Comparison of ENCODE assay signal across 11 cellular contexts in genomic region chr11:62399172-62399867, GRCh38. TPM values are rescaled to one million over a fixed set of nuclear protein-coding genes. Genes with fewer than 3 reads are reported as not detected.
DNase-seq lines count a peak whose midpoint lies in the region; ATAC-seq, FAIRE-seq and TF ChIP-seq lines count a peak whose summit lies in the region.
"Had no signal": no experiment of that assay in that cellular context is flagged by ENCODE, and none has a peak within 500 bp of the region (broad histone marks: within the 10 kb centered on the region; RNA-seq: fewer than 3 reads in every experiment).

No MANE protein-coding gene starts in this region.

- H3K27me3 ChIP-seq in HepG2 (ENCODE audit: control insufficient read depth in 1 of 2, insufficient read depth in 2 of 2, low read length in 2 of 2): peaks cover 0 to 43% of the 10 kb centered on the region in 2 experiments; a peak in 4 of 5 replicates
- no peaks in the 10 kb centered on the region for H3K27me3 ChIP-seq in right lobe of liver
- H3K27me3 ChIP-seq in esophagus (ENCODE audit: control insufficient read depth in 1 of 2, insufficient read depth in 2 of 2, low read length in 2 of 2): no peaks in the 10 kb centered on the region
- H3K27me3 ChIP-seq in neuronal stem cell (ENCODE audit: control insufficient read depth in 3 of 3, insufficient read depth in 3 of 3, low read depth in 1 of 3, low read length in 3 of 3): peaks cover 0 to 2% (median 0%) of the 10 kb centered on the region in 3 experiments
- H3K27me3 ChIP-seq in aorta (ENCODE audit: control insufficient read depth in 1 of 2, insufficient read depth in 2 of 2, low read length in 1 of 2): no peaks in the 10 kb centered on the region
- H3K27me3 ChIP-seq in effector memory CD4-positive, alpha-beta T cell (replicated peaks; ENCODE audit: control insufficient read depth, insufficient read depth, low read length, poor library complexity, severe bottlenecking): no peaks in the 10 kb centered on the region
- H3K27me3 ChIP-seq: BE2C had no signal

- H2BK15ac ChIP-seq in neuronal stem cell (ENCODE audit: low read length): peak overlapping the region; percentile 8

- H3K36me3 ChIP-seq in HepG2 (replicated peaks in 1 of 2; ENCODE audit: control insufficient read depth in 1 of 2, insufficient read depth in 2 of 2, low read length in 2 of 2) (no peaks in the 10 kb centered on the region), right lobe of liver (no peaks in the 10 kb centered on the region), esophagus (ENCODE audit: control insufficient read depth in 2 of 2, insufficient read depth in 2 of 2, low read length in 1 of 2) (no peaks in the 10 kb centered on the region), neuronal stem cell (replicated peaks in 1 of 2; ENCODE audit: control insufficient read depth in 2 of 2, insufficient read depth in 2 of 2, low read length in 2 of 2) (no peaks in the 10 kb centered on the region), aorta (ENCODE audit: control insufficient read depth in 1 of 2, insufficient read depth in 2 of 2, low read length in 1 of 2) (no peaks in the 10 kb centered on the region)
- H3K36me3 ChIP-seq in effector memory CD4-positive, alpha-beta T cell (ENCODE audit: control insufficient read depth, insufficient read depth, low read length): no peaks in the 10 kb centered on the region
- H3K36me3 ChIP-seq: BE2C had no signal

- H3K79me1 ChIP-seq in neuronal stem cell (ENCODE audit: low read depth, low read length): no peaks in the 10 kb centered on the region

- TF ChIP-seq CTCF in HepG2 (CRISPR knock-in tag; IDR thresholded peaks at IDR 0.05) (no peak), right lobe of liver (IDR thresholded peaks at IDR 0.05) (no peak)

- in situ Hi-C loops in HepG2 (cut with HindIII; ENCODE audit: extremely low pct_ligation_motif_present, low pct_unique_long_range_greater_than_20kb): loop anchor here (5.0 to 10.0 kb wide), 2 partner anchors 158 to 305 kb away; partner anchors contain the start of genes BSCL2 and GNG3

- intact Hi-C loops in HepG2 (cut with micrococcal nuclease; ENCODE audit: unreplicated experiment): loop anchor here (10.0 kb wide), 1 partner anchor 145 kb away; the partner anchor contains the start of gene AHNAK
- intact Hi-C loops in right lobe of liver (cut with DNase I): no loop called here
- intact Hi-C loops in aorta (cut with DNase I): loop anchor here (5.0 to 10.0 kb wide), 3 partner anchors 288 to 465 kb away; partner anchors contain the start of gene LRRN4CL (in 1 of the 2)

- H3K9me3 ChIP-seq in HepG2 (ENCODE audit: low read length) (no peaks in the 10 kb centered on the region), right lobe of liver (no peaks in the 10 kb centered on the region), esophagus (ENCODE audit: control insufficient read depth in 2 of 2, insufficient read depth in 1 of 2, low read depth in 1 of 2, low read length in 1 of 2) (no peaks in the 10 kb centered on the region), neuronal stem cell (replicated peaks in 1 of 2; ENCODE audit: control insufficient read depth in 2 of 2, insufficient read depth in 1 of 2, low read depth in 1 of 2, low read length in 2 of 2) (no peaks in the 10 kb centered on the region), aorta (ENCODE audit: control insufficient read depth, low read length) (no peaks in the 10 kb centered on the region)
- H3K9me3 ChIP-seq in effector memory CD4-positive, alpha-beta T cell (ENCODE audit: control insufficient read depth, low read length): no peaks in the 10 kb centered on the region
- H3K9me3 ChIP-seq: BE2C had no signal

- H4K8ac ChIP-seq in neuronal stem cell (ENCODE audit: low read depth, low read length): no peak overlapping the region

- no peak overlapping the region for H3K23ac ChIP-seq in neuronal stem cell (ENCODE audit: low read depth, low read length, poor library complexity)

- no peak overlapping the region for H3K4ac ChIP-seq in neuronal stem cell (ENCODE audit: low read length)

- H3K18ac ChIP-seq in neuronal stem cell (ENCODE audit: low read length): no peak overlapping the region

- no peak for TF ChIP-seq EP300 in HepG2 (IDR thresholded peaks at IDR 0.05; ENCODE audit: low read depth in 2 of 2, low read length in 2 of 2)
- TF ChIP-seq EP300 in HepG2 (CRISPR knock-in tag; IDR thresholded peaks at IDR 0.05; ENCODE audit: borderline replicate concordance): no peak

- H3K4me3 ChIP-seq in HepG2 (replicated peaks in 1 of 3; ENCODE audit: insufficient read depth in 1 of 3, low read depth in 2 of 3, low read length in 3 of 3): no peak overlapping the region; a peak in 1 of 6 replicates
- no peak overlapping the region for H3K4me3 ChIP-seq in right lobe of liver
- no peak overlapping the region for H3K4me3 ChIP-seq in esophagus (ENCODE audit: low read depth in 1 of 2, low read length in 2 of 2)
- H3K4me3 ChIP-seq in neuronal stem cell (ENCODE audit: low read length in 2 of 2): no peak overlapping the region
- H3K4me3 ChIP-seq in aorta (ENCODE audit: low read length in 2 of 2): no peak overlapping the region
- no peak overlapping the region for H3K4me3 ChIP-seq in effector memory CD4-positive, alpha-beta T cell (ENCODE audit: insufficient read depth, low read depth, low read length, poor library complexity, severe bottlenecking)

- peaks cover 52% of the 10 kb centered on the region for H3K4me1 ChIP-seq in HepG2 (ENCODE audit: insufficient read depth, low read length)
- H3K4me1 ChIP-seq in right lobe of liver: peaks cover 0 to 13% (median 6%) of the 10 kb centered on the region in 4 donors
- peaks cover 26 to 55% of the 10 kb centered on the region in 2 donors for H3K4me1 ChIP-seq in esophagus (ENCODE audit: control insufficient read depth in 2 of 2, insufficient read depth in 2 of 2, low read length in 1 of 2)
- peaks cover 11 to 19% of the 10 kb centered on the region in 2 donors for H3K4me1 ChIP-seq in neuronal stem cell (ENCODE audit: control insufficient read depth in 2 of 2, insufficient read depth in 1 of 2, low read depth in 1 of 2, low read length in 2 of 2)
- peaks cover 0 to 11% of the 10 kb centered on the region in 2 donors for H3K4me1 ChIP-seq in aorta (ENCODE audit: control insufficient read depth in 1 of 2, insufficient read depth in 2 of 2, low read length in 2 of 2)
- peaks cover 19% of the 10 kb centered on the region for H3K4me1 ChIP-seq in effector memory CD4-positive, alpha-beta T cell (ENCODE audit: control insufficient read depth, insufficient read depth, low read length, poor library complexity, severe bottlenecking)

- TF ChIP-seq POLR2A in HepG2 (IDR thresholded peaks at IDR 0.05; ENCODE audit: insufficient read depth in 1 of 2, low read depth in 2 of 2, low read length in 2 of 2) (no peak), right lobe of liver (IDR thresholded peaks at IDR 0.05) (no peak)

- no peak overlapping the region for H2BK120ac ChIP-seq in neuronal stem cell (ENCODE audit: low read depth, low read length)

- no peak overlapping the region for H2BK12ac ChIP-seq in neuronal stem cell (ENCODE audit: low read length)

- BruUV-seq in HepG2 (replicated peaks; lab: Mats Ljungman, UMichigan): no TSS peak

- ATAC-seq in HepG2: peak; percentile 11; the same call in 1 of the 3 replicates
- no peak for ATAC-seq in right lobe of liver
- ATAC-seq in aorta (ENCODE audit: low FRiP score): peak; percentile 19
- no peak for ATAC-seq in HG02870 (IDR thresholded peaks at IDR 0.05; ENCODE audit: unreplicated experiment)
- ATAC-seq: HCT116 had no signal

- CTCF ChIA-PET in HepG2 (lab: Yijun Ruan, JAX; ENCODE audit: low intra/inter-chr PET ratio, low total read pairs): no interaction called here

- POLR2A ChIA-PET in HepG2 (lab: Yijun Ruan, JAX): interaction anchor here (0.6 to 0.8 kb wide), 3 partner anchors 145 to 281 kb away, joined by 3 to 4 read pairs (median 4); partner anchors contain the start of gene AHNAK

- H2BK5ac ChIP-seq in neuronal stem cell (ENCODE audit: low read length): no peak overlapping the region

- no peaks in the 10 kb centered on the region for H3K79me2 ChIP-seq in HepG2 (ENCODE audit: insufficient read depth, low read length)

- no peaks in the 10 kb centered on the region for H4K20me1 ChIP-seq in HepG2 (ENCODE audit: insufficient read depth, low read length)

- TF ChIP-seq RAD21 in HepG2 (CRISPR knock-in tag; IDR thresholded peaks at IDR 0.05): no peak

- no peak for FAIRE-seq in HepG2 (lab: Jason Lieb, UNC)
- FAIRE-seq: endometrium had no signal

- no peak overlapping the region for H2AFZ ChIP-seq in HepG2 (ENCODE audit: low read length)
- peak overlapping the region; percentile 8 for H2AFZ ChIP-seq in neuronal stem cell (ENCODE audit: low read length)

- H4K91ac ChIP-seq in neuronal stem cell (ENCODE audit: low read depth, low read length, poor library complexity): no peak overlapping the region

- H3K4me2 ChIP-seq in HepG2 (ENCODE audit: low read depth, low read length): peak overlapping the region; percentile 85; the same call in 1 of the 2 replicates
- no peak overlapping the region for H3K4me2 ChIP-seq in neuronal stem cell (ENCODE audit: insufficient read depth, low read length, poor library complexity, severe bottlenecking)

- WGBS in HepG2 (ENCODE audit: low lambda C conversion rate): 33% methylated on average over 7 of the region's 10 CpGs
- WGBS in right lobe of liver (ENCODE audit: insufficient coverage, low coverage, low lambda C conversion rate, missing lambda C conversion rate): 68% methylated on average over 6 of the region's 10 CpGs
- 53 to 56% methylated on average over 10 of the region's 10 CpGs for WGBS in esophagus, 2 donors
- no CpG with 5 or more reads among the region's 10 CpGs for WGBS in neuronal stem cell (ENCODE audit: extremely low coverage in 2 of 2, insufficient read length in 2 of 2, insufficient replicate concordance in 1 of 2), 2 donors
- WGBS in aorta, 2 donors: 23 to 24% methylated on average over 10 of the region's 10 CpGs

- no peak overlapping the region for H2AK5ac ChIP-seq in neuronal stem cell (ENCODE audit: low read depth, low read length)

- DNase-seq in HepG2 (ENCODE audit: low spot score): no peak
- no peak for DNase-seq in right lobe of liver
- DNase-seq in neuronal stem cell (ENCODE audit: low spot score): no peak
- no peak for DNase-seq in aorta
- DNase-seq in effector memory CD4-positive, alpha-beta T cell: no peak
- DNase-seq in T1000 (lab: John Stamatoyannopoulos, UW): no peak

- no peak overlapping the region for H3K14ac ChIP-seq in neuronal stem cell (ENCODE audit: low read length)

- H3K9ac ChIP-seq in HepG2 (ENCODE audit: insufficient read depth, low read depth, low read length) (no peak overlapping the region), neuronal stem cell (ENCODE audit: low read depth, low read length, poor library complexity) (peak overlapping the region; percentile 53)

- H3K27ac ChIP-seq in HepG2 (ENCODE audit: extremely low read length, insufficient read depth, low read length): no peak overlapping the region
- no peak overlapping the region for H3K27ac ChIP-seq in right lobe of liver
- peak overlapping the region; percentile 91 to 94 for H3K27ac ChIP-seq in esophagus (ENCODE audit: low read depth in 2 of 2, low read length in 1 of 2)
- H3K27ac ChIP-seq in neuronal stem cell (replicated peaks; ENCODE audit: low read length): no peak overlapping the region
- H3K27ac ChIP-seq in aorta (ENCODE audit: low read depth in 1 of 2, low read length in 2 of 2): peak overlapping the region in 1 of 2 donors; percentile 81
- H3K27ac ChIP-seq in effector memory CD4-positive, alpha-beta T cell (ENCODE audit: insufficient read depth, low read length, poor library complexity, severe bottlenecking): no peak overlapping the region

RNA-seq across cellular contexts. Expression of gene SCGB1A1, which starts 19.5 kb away (rescaled TPM):
- total RNA-seq in HepG2 (2016; rRNA removed; fragmentation: Illumina TruSeq; extraction: Trizol) (not detected in 2 replicates), right lobe of liver (not detected), aorta (not detected)
- not detected in 2 replicates for total RNA-seq in HepG2 (2016; cell fraction: cytosol; rRNA removed; fragmentation: Illumina TruSeq; extraction: Trizol; ENCODE audit: low read depth)
- total RNA-seq in HepG2 (2016; cell fraction: insoluble cytoplasmic fraction; rRNA removed; fragmentation: Illumina TruSeq; extraction: Trizol): not detected in 2 replicates
- not detected in 2 replicates for total RNA-seq in HepG2 (2016; cell fraction: membrane; rRNA removed; fragmentation: Illumina TruSeq; extraction: Trizol)
- total RNA-seq in HepG2 (2016; cell fraction: nucleus; rRNA removed; fragmentation: Illumina TruSeq; extraction: Trizol): not detected in 2 replicates
- polyA plus RNA-seq in HepG2 (2011; rRNA removed) (not detected in 2 replicates), esophagus (1 to 10 TPM; 4.8 to 5.5 TPM), aorta (1 to 10 TPM in 1 of 2 donors, under 1 TPM in 1; 0.61 to 5.0 TPM)
- polyA plus RNA-seq in HepG2 (2011; cell fraction: cytosol; rRNA removed): not detected in 2 replicates
- not detected in 2 replicates for polyA plus RNA-seq in HepG2 (2011; cell fraction: nucleus; rRNA removed)
- polyA plus RNA-seq in HepG2 (2012): not detected in 2 replicates
- polyA plus RNA-seq in HepG2 (2016; cell fraction: cytosol; fragmentation: Illumina TruSeq; extraction: Trizol; ENCODE audit: low read depth): not detected in 2 replicates
- not detected in 2 replicates for polyA plus RNA-seq in HepG2 (2016; cell fraction: insoluble cytoplasmic fraction; fragmentation: Illumina TruSeq; extraction: Trizol; ENCODE audit: low read depth)
- not detected in 2 replicates for polyA plus RNA-seq in HepG2 (2016; cell fraction: membrane; fragmentation: Illumina TruSeq; extraction: Trizol; ENCODE audit: low read depth)
- polyA plus RNA-seq in HepG2 (2016; cell fraction: nucleus; fragmentation: Illumina TruSeq; extraction: Trizol; ENCODE audit: insufficient read depth, low read depth): not detected in 2 replicates
- polyA minus RNA-seq in HepG2 (2011; rRNA and poly(A)+ RNA removed; ENCODE audit: low replicate concordance): not detected in 2 replicates
- polyA minus RNA-seq in HepG2 (2011; cell fraction: cytosol; rRNA and poly(A)+ RNA removed): not detected in 2 replicates
- polyA minus RNA-seq in HepG2 (2011; cell fraction: nucleus; rRNA and poly(A)+ RNA removed): not detected in 2 replicates
- not detected for polyA plus RNA-seq in neuronal stem cell (2013, experiment 1 of 2)
- not detected for polyA plus RNA-seq in neuronal stem cell (2013, experiment 2 of 2)

Comparison
In these comparisons a context has a peak if more than half of its experiments do, and no peak if none do; other contexts are left out.
1. ATAC-seq: peak in HepG2 (single experiment) and aorta (single experiment); none in right lobe of liver (0 of 4) and HG02870 (single experiment).
2. intact Hi-C loops: an anchor here in HepG2 (10.0 kb wide) and aorta (5.0 to 10.0 kb wide); none called in right lobe of liver.
3. H3K27ac ChIP-seq: peak in esophagus (2 of 2); none in HepG2 (single experiment), right lobe of liver (0 of 3), neuronal stem cell (single experiment) and effector memory CD4-positive, alpha-beta T cell (single experiment).